In the genomic region with DNA sequence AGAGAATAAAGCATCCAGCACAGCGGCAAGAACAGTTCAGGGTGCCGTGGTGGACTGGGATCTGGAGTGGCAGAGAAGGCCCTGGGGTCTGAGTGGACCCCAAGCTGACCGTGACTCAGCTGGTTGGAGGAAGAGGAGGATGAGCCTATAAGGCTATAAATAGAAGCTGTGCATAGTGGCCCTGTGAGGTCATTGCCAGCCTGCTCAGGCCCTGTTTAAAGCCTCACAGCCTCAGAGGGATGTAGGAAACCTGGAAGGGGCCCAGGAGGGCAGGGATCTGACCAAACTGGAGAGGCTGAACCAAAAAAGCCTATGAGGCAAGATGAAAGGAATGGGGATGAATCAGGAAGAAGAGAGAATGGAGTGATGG, we compare ENCODE assay signal across 14 cellular contexts. TPM values are rescaled to one million over a fixed set of nuclear protein-coding genes. Genes with fewer than 3 reads are reported as not detected.
DNase-seq lines count a peak whose midpoint lies in the region; ATAC-seq and TF ChIP-seq lines count a peak whose summit lies in the region.
"Had no signal": no experiment of that assay in that cellular context is flagged by ENCODE, and none has a peak within 500 bp of the region (broad histone marks: within the 10 kb centered on the region; RNA-seq: fewer than 3 reads in every experiment).

No MANE protein-coding gene starts in this region.

- no peak overlapping the region for H3K9ac ChIP-seq in fibroblast of lung (ENCODE audit: insufficient read depth, low read length)

- H3K27ac ChIP-seq in fibroblast of lung (ENCODE audit: insufficient read depth, low read length) (peak overlapping the region; percentile 92), upper lobe of right lung (no peak overlapping the region)
- H3K27ac ChIP-seq: left lung, SK-N-MC, upper lobe of left lung had no signal

- no peak for TF ChIP-seq POLR2A in lower leg skin (IDR thresholded peaks at IDR 0.05)

- H3K4me1 ChIP-seq in fibroblast of lung (ENCODE audit: control insufficient read depth, extremely low read depth, insufficient read depth, low read length) (peaks cover 11% of the 10 kb centered on the region), upper lobe of right lung (no peaks in the 10 kb centered on the region)
- H3K4me1 ChIP-seq: left lung had no signal

- 87 to 96% methylated on average over 3 of the region's 3 CpGs for WGBS in lower leg skin, 2 donors

- no peaks in the 10 kb centered on the region for H3K79me2 ChIP-seq in fibroblast of lung (ENCODE audit: control insufficient read depth, insufficient read depth, low read length)

- no peak for ATAC-seq in upper lobe of right lung
- ATAC-seq: GM23338 had no signal

- H3K4me2 ChIP-seq in fibroblast of lung (ENCODE audit: extremely low read depth, insufficient read depth, low read length), result peak overlapping the region; percentile 23
- H3K4me2 ChIP-seq: GM23338 had no signal

- H3K4me3 ChIP-seq in fibroblast of lung (replicated peaks in 1 of 4; ENCODE audit: control extremely low read depth in 1 of 4, insufficient read depth in 1 of 4, low read depth in 3 of 4, low read length in 4 of 4), result no peak overlapping the region
- no peak overlapping the region for H3K4me3 ChIP-seq in upper lobe of right lung
- H3K4me3 ChIP-seq in lower leg skin (ENCODE audit: low read depth, poor library complexity, severe bottlenecking), result no peak overlapping the region
- H3K4me3 ChIP-seq: GM23338, left lung, SK-N-MC, upper lobe of left lung had no signal

- no peaks in the 10 kb centered on the region for H3K36me3 ChIP-seq in fibroblast of lung (ENCODE audit: control insufficient read depth, insufficient read depth, low read length)
- H3K36me3 ChIP-seq in upper lobe of right lung, result no peaks in the 10 kb centered on the region
- H3K36me3 ChIP-seq: left lung, upper lobe of left lung had no signal

- in situ Hi-C loops in ACHN (cut with HindIII; ENCODE audit: low pct_ligation_motif_present, low pct_unique_long_range_greater_than_20kb, low sequenced_read_pairs), result no loop called here

- H3K9me3 ChIP-seq in fibroblast of lung (ENCODE audit: control insufficient read depth, insufficient read depth, low read depth, low read length) (no peaks in the 10 kb centered on the region), upper lobe of right lung (no peaks in the 10 kb centered on the region)
- H3K9me3 ChIP-seq: left lung, upper lobe of left lung had no signal

- peak overlapping the region; percentile 46 for H2AFZ ChIP-seq in fibroblast of lung (ENCODE audit: low read length)
- H2AFZ ChIP-seq: GM23338 had no signal

- DNase-seq in ACHN (peak; percentile 53), NCI-H226 (peak; percentile 96), fibroblast of lung (ENCODE audit: low read depth in 2 of 2) (peak; percentile 89 to 96), myocyte (ENCODE audit: low read depth) (peak; percentile 98), middle frontal gyrus (ENCODE audit: extremely low spot score, low spot score) (no peak), LoVo (ENCODE audit: low spot score) (no peak), upper lobe of right lung (no peak), lower leg skin (ENCODE audit: low spot score in 2 of 2) (no peak)
- DNase-seq: AML-193, left lung, NCI-H2029, upper lobe of left lung had no signal

- H3K27me3 ChIP-seq in fibroblast of lung (ENCODE audit: control insufficient read depth, insufficient read depth, low read length) (no peaks in the 10 kb centered on the region), upper lobe of right lung (no peaks in the 10 kb centered on the region)
- H3K27me3 ChIP-seq: upper lobe of left lung had no signal

- intact Hi-C loops in upper lobe of right lung (cut with DNase I) (loop anchor here (10.0 kb wide), 1 partner anchor 118 kb away; no protein-coding TSS in a partner anchor), lower leg skin (cut with DNase I; ENCODE audit: low total_unique reads) (loop anchor here (5.0 kb wide), 1 partner anchor 125 kb away; no protein-coding TSS in a partner anchor)

- TF ChIP-seq CTCF in fibroblast of lung (conservative IDR thresholded peaks at IDR 0.05 in 1 of 2, IDR thresholded peaks at IDR 0.05 in 1 of 2; ENCODE audit: low read depth in 1 of 2, low read length in 2 of 2) (no peak), upper lobe of right lung (IDR thresholded peaks at IDR 0.05) (no peak), lower leg skin (IDR thresholded peaks at IDR 0.05) (no peak)

- no peaks in the 10 kb centered on the region for H4K20me1 ChIP-seq in fibroblast of lung (ENCODE audit: control insufficient read depth, extremely low read depth, insufficient read depth, low read length)

RNA-seq across cellular contexts. Expression of gene DES, which starts 11.3 kb away (rescaled TPM):
- total RNA-seq in fibroblast of lung (34.7 and 69.3 TPM in 2 replicates), myocyte (10,265 and 13,585 TPM in 2 replicates), upper lobe of right lung (59.4 TPM), lower leg skin (100 to 1,000 TPM in 1 of 4 donors, 10 to 100 TPM in 3; 19.4 to 163 (median 37.8) TPM)
- 3.8 and 11.0 TPM in 2 replicates for polyA plus RNA-seq in fibroblast of lung
- polyA plus RNA-seq in fibroblast of lung (2012), result 2.6 and 8.2 TPM in 2 replicates
- polyA minus RNA-seq in fibroblast of lung (ENCODE audit: low replicate concordance), result 9.5 and 11.6 TPM in 2 replicates
- 3,580 TPM for polyA plus RNA-seq in myocyte (2012)

RNA-seq across cellular contexts. Expression of gene DNPEP, which starts 19.1 kb away (rescaled TPM):
- 69.9 and 72.5 TPM in 2 replicates for total RNA-seq in fibroblast of lung
- 38.2 and 44.0 TPM in 2 replicates for polyA plus RNA-seq in fibroblast of lung
- 66.8 and 83.2 TPM in 2 replicates for polyA plus RNA-seq in fibroblast of lung (2012)
- 137 and 218 TPM in 2 replicates for polyA minus RNA-seq in fibroblast of lung (ENCODE audit: low replicate concordance)
- total RNA-seq in myocyte, result 61.4 and 65.3 TPM in 2 replicates
- 74.2 TPM for polyA plus RNA-seq in myocyte (2012)
- total RNA-seq in upper lobe of right lung, result 69.9 TPM
- total RNA-seq in lower leg skin, result 10 to 100 TPM; 52.7 to 64.0 (median 57.6) TPM

RNA-seq across cellular contexts. Expression of gene SPEG, which starts 27.8 kb away (rescaled TPM):
- total RNA-seq in fibroblast of lung, result 13.1 and 20.1 TPM in 2 replicates
- polyA plus RNA-seq in fibroblast of lung, result 5.6 and 9.5 TPM in 2 replicates
- 12.7 and 17.9 TPM in 2 replicates for polyA plus RNA-seq in fibroblast of lung (2012)
- 9.4 and 19.9 TPM in 2 replicates for polyA minus RNA-seq in fibroblast of lung (ENCODE audit: low replicate concordance)
- 78.0 and 79.8 TPM in 2 replicates for total RNA-seq in myocyte
- polyA plus RNA-seq in myocyte (2012), result 57.8 TPM
- 5.6 TPM for total RNA-seq in upper lobe of right lung
- 10 to 100 TPM in 1 of 4 donors, 1 to 10 TPM in 3; 3.3 to 11.4 (median 5.3) TPM for total RNA-seq in lower leg skin

Comparison
In these comparisons a context has a peak if more than half of its experiments do, and no peak if none do; other contexts are left out.
1. DNase-seq: peak in ACHN (single experiment), NCI-H226 (single experiment), fibroblast of lung (2 of 2) and myocyte (single experiment); none in middle frontal gyrus (single experiment), LoVo (single experiment), upper lobe of right lung (single experiment) and lower leg skin (0 of 2).
2. RNA of gene DES, which starts 11.3 kb away (total RNA-seq): 10,265 to 13,585 TPM in myocyte; 59.4 TPM in upper lobe of right lung (single experiment), 19.4 to 163 TPM in lower leg skin and 34.7 to 69.3 TPM in fibroblast of lung; every median in the first group is over 10 times any median in the second.